1 cellular context compared by ENCODE assay signal in genomic region chr22:36065775-36066544, GRCh38.
A peak's percentile ranks its signal among the peaks of the same experiment; 100 is the strongest.
TF ChIP-seq lines count a peak whose summit lies in the region.

No MANE protein-coding gene starts in this region.

TF ChIP-seq in HepG2, 621 proteins besides CTCF, POLR2A, EP300 and RAD21 (continued from another document and continues in another):
- no peak for TF ChIP-seq KIAA2018 (CRISPR knock-in tag; IDR thresholded peaks at IDR 0.05; ENCODE audit: borderline replicate concordance)
- TF ChIP-seq ZNF784 (CRISPR knock-in tag; IDR thresholded peaks at IDR 0.05; ENCODE audit: borderline replicate concordance) = no peak
- peak; percentile 39; the same call in 1 of the 2 replicates for TF ChIP-seq RXRA (CRISPR knock-in tag; IDR thresholded peaks at IDR 0.05)
- no peak for TF ChIP-seq KAT2B (IDR thresholded peaks at IDR 0.05; ENCODE audit: borderline replicate concordance, low read depth, low read length)
- TF ChIP-seq BCL6 (CRISPR knock-in tag; IDR thresholded peaks at IDR 0.05) = peak; percentile 84
- TF ChIP-seq RBFOX2 (IDR thresholded peaks at IDR 0.05; ENCODE audit: low read depth, low read length) = 0 out of 2 replicates have a peak, but pooled peaks have one; percentile 12
- no peak for TF ChIP-seq ZNF44 (CRISPR knock-in tag; IDR thresholded peaks at IDR 0.05)
- no peak for TF ChIP-seq ZNF484 (CRISPR knock-in tag; IDR thresholded peaks at IDR 0.05; ENCODE audit: borderline replicate concordance, low read depth)
- peak; percentile 38; the same call in 1 of the 2 replicates for TF ChIP-seq ARID5B (CRISPR knock-in tag; IDR thresholded peaks at IDR 0.05)
- TF ChIP-seq ZFP41 (CRISPR knock-in tag; IDR thresholded peaks at IDR 0.05; ENCODE audit: borderline replicate concordance) = no peak
- 0 out of 2 replicates have a peak, but pooled peaks have one; percentile 68 for TF ChIP-seq ZNF556 (CRISPR knock-in tag; IDR thresholded peaks at IDR 0.05; ENCODE audit: borderline replicate concordance)
- TF ChIP-seq ZKSCAN1 (IDR thresholded peaks at IDR 0.05; ENCODE audit: low read length) = no peak
- TF ChIP-seq ZNF704 (CRISPR knock-in tag; IDR thresholded peaks at IDR 0.05; ENCODE audit: borderline replicate concordance) = 0 out of 2 replicates have a peak, but pooled peaks have one; percentile 57
- no peak for TF ChIP-seq ATF7 (IDR thresholded peaks at IDR 0.05)
- no peak for TF ChIP-seq ATF7 (CRISPR knock-in tag; IDR thresholded peaks at IDR 0.05)
- 0 out of 2 replicates have a peak, but pooled peaks have one; percentile 23 for TF ChIP-seq ZNF24 (IDR thresholded peaks at IDR 0.05)
- no peak for TF ChIP-seq CERS6 (CRISPR knock-in tag; IDR thresholded peaks at IDR 0.05)
- TF ChIP-seq ZNF12 (CRISPR knock-in tag; IDR thresholded peaks at IDR 0.05) = 0 out of 2 replicates have a peak, but pooled peaks have one; percentile 6
- TF ChIP-seq ZFP62 (CRISPR knock-in tag; IDR thresholded peaks at IDR 0.05) = no peak
- peak; percentile 96 for TF ChIP-seq USF2 (IDR thresholded peaks at IDR 0.05; ENCODE audit: low read depth, low read length)
- peak; percentile 90; the same call in 1 of the 2 replicates for TF ChIP-seq USF2 (CRISPR knock-in tag; IDR thresholded peaks at IDR 0.05; ENCODE audit: borderline replicate concordance)
- TF ChIP-seq PATZ1 (CRISPR knock-in tag; IDR thresholded peaks at IDR 0.05) = peak; percentile 27; the same call in 1 of the 2 replicates
- no peak for TF ChIP-seq MIER2 (CRISPR knock-in tag; IDR thresholded peaks at IDR 0.05)
- TF ChIP-seq ZNF598 (CRISPR knock-in tag; IDR thresholded peaks at IDR 0.05; ENCODE audit: borderline replicate concordance) = peak; percentile 81; the same call in 1 of the 2 replicates
- no peak for TF ChIP-seq ETS1 (CRISPR knock-in tag; IDR thresholded peaks at IDR 0.05)
- TF ChIP-seq HNF1A (IDR thresholded peaks at IDR 0.05; ENCODE audit: low read depth) = no peak
- TF ChIP-seq HNF1A (CRISPR knock-in tag; IDR thresholded peaks at IDR 0.05; ENCODE audit: borderline replicate concordance) = 0 out of 2 replicates have a peak, but pooled peaks have one; percentile 31
